Comparison of ENCODE assay signal across 7 cellular contexts in genomic region chr19:18278521-18279265, GRCh38. TPM values are rescaled to one million over a fixed set of nuclear protein-coding genes. Genes with fewer than 3 reads are reported as not detected.
DNase-seq lines count a peak whose midpoint lies in the region; ATAC-seq, FAIRE-seq and TF ChIP-seq lines count a peak whose summit lies in the region.
"Had no signal": no experiment of that assay in that cellular context is flagged by ENCODE, and none has a peak within 500 bp of the region (broad histone marks: within the 10 kb centered on the region; RNA-seq: fewer than 3 reads in every experiment).

No MANE protein-coding gene starts in this region.

- CTCF ChIA-PET in activated CD8-positive, alpha-beta memory T cell treated with anti-CD3 and anti-CD28 coated beads, Interleukin-2, amount 10 ng/mL, durations not matched to agents 7 days and 5 days (lab: Charles Lee): interaction anchor here (0.6 to 10.1 kb wide), 32 partner anchors 9 to 228 kb away, joined by 3 to 399 read pairs (median 7); partner anchors contain the start of genes GDF15, LSM4, MPV17L2 and PGPEP1

- no peak for ATAC-seq in activated CD8-positive, alpha-beta memory T cell treated with anti-CD3 and anti-CD28 coated beads, Interleukin-2, amount 10 ng/mL, durations not matched to agents 7 days and 5 days

- H3K4me1 Mint-ChIP-seq in activated CD8-positive, alpha-beta memory T cell treated with anti-CD3 and anti-CD28 coated beads, Interleukin-2, amount 10 ng/mL, durations not matched to agents 7 days and 5 days: peaks cover 51% of the 10 kb centered on the region

- dilution Hi-C loops in keratinocyte (cut with MboI; ENCODE audit: extremely low pct_ligation_motif_present, low sequenced_read_pairs): no loop called here

- H3K9ac ChIP-seq in keratinocyte (ENCODE audit: control insufficient read depth, extremely low read depth, insufficient read depth, low read length): peak overlapping the region; percentile 92

- H3K9me3 ChIP-seq in keratinocyte (ENCODE audit: control insufficient read depth, low read depth, low read length) (no peaks in the 10 kb centered on the region), uterus (no peaks in the 10 kb centered on the region)

- TF ChIP-seq POLR2A in uterus (IDR thresholded peaks at IDR 0.05): no peak

- H3K4me3 ChIP-seq in keratinocyte (ENCODE audit: control insufficient read depth in 2 of 3, extremely low read depth in 1 of 3, insufficient read depth in 2 of 3, low read depth in 1 of 3, low read length in 3 of 3): peak overlapping the region; percentile 69 to 78 (median 76)
- peak overlapping the region; percentile 65 to 78 for H3K4me3 ChIP-seq in uterus

- peaks cover 9% of the 10 kb centered on the region for H4K20me1 ChIP-seq in keratinocyte (ENCODE audit: control insufficient read depth, extremely low read depth, insufficient read depth, low read length)

- H3K4me1 ChIP-seq in keratinocyte (ENCODE audit: control insufficient read depth, extremely low read depth, insufficient read depth, low read length) (peaks cover 36% of the 10 kb centered on the region), uterus (peaks cover 14 to 26% of the 10 kb centered on the region in 2 donors)

- H3K36me3 ChIP-seq in keratinocyte (ENCODE audit: control insufficient read depth in 2 of 2, extremely low read depth in 1 of 2, insufficient read depth in 2 of 2, low read length in 2 of 2) (peaks cover 1 to 8% of the 10 kb centered on the region in 2 experiments), uterus (no peaks in the 10 kb centered on the region)

- H3K27me3 ChIP-seq in keratinocyte (ENCODE audit: control insufficient read depth, extremely low read depth, insufficient read depth, low read length): no peaks in the 10 kb centered on the region
- H3K27me3 ChIP-seq in uterus: no peaks in the 10 kb centered on the region

- peak overlapping the region; percentile 88 for H3K27ac ChIP-seq in keratinocyte (ENCODE audit: control insufficient read depth, insufficient read depth, low read length)
- H3K27ac ChIP-seq in uterus: peak overlapping the region; percentile 95 to 100

- H2AFZ ChIP-seq in keratinocyte (ENCODE audit: control insufficient read depth, low read length): no peak overlapping the region

- peak; percentile 25 for TF ChIP-seq CTCF in GM20000 (IDR thresholded peaks at IDR 0.05; ENCODE audit: extremely low read depth, missing control alignments)
- peak in 2 of 3 experiments; percentile 39 to 40 for TF ChIP-seq CTCF in keratinocyte (optimal IDR thresholded peaks at IDR 0.05 in 1 of 3, IDR thresholded peaks at IDR 0.05 in 1 of 3, conservative IDR thresholded peaks at IDR 0.05 in 1 of 3; ENCODE audit: extremely low read depth in 1 of 3, insufficient read depth in 2 of 3, low read length in 3 of 3)
- TF ChIP-seq CTCF in uterus (IDR thresholded peaks at IDR 0.05): no peak

- peak overlapping the region; percentile 97 for H3K4me2 ChIP-seq in keratinocyte (ENCODE audit: control insufficient read depth, extremely low read depth, insufficient read depth, low read depth, low read length)

- H3K9me3 Mint-ChIP-seq in activated CD8-positive, alpha-beta memory T cell treated with anti-CD3 and anti-CD28 coated beads, Interleukin-2, amount 10 ng/mL, durations not matched to agents 7 days and 5 days (ENCODE audit: low read depth): no peaks in the 10 kb centered on the region

- FAIRE-seq in keratinocyte (lab: Jason Lieb, UNC): no peak

- H3K79me2 ChIP-seq in keratinocyte (ENCODE audit: control insufficient read depth, insufficient read depth, low read length): peaks cover 23% of the 10 kb centered on the region

- peak overlapping the region; percentile 99 for H3K27ac Mint-ChIP-seq in activated CD8-positive, alpha-beta memory T cell treated with anti-CD3 and anti-CD28 coated beads, Interleukin-2, amount 10 ng/mL, durations not matched to agents 7 days and 5 days

- H3K4me3 Mint-ChIP-seq in activated CD8-positive, alpha-beta memory T cell treated with anti-CD3 and anti-CD28 coated beads, Interleukin-2, amount 10 ng/mL, durations not matched to agents 7 days and 5 days: peak overlapping the region; percentile 87

- H3K36me3 Mint-ChIP-seq in activated CD8-positive, alpha-beta memory T cell treated with anti-CD3 and anti-CD28 coated beads, Interleukin-2, amount 10 ng/mL, durations not matched to agents 7 days and 5 days: peaks cover 35% of the 10 kb centered on the region

- H3K9me1 ChIP-seq in keratinocyte (ENCODE audit: control insufficient read depth, extremely low read depth, insufficient read depth, low read length): peaks cover 2% of the 10 kb centered on the region

- intact Hi-C loops in uterus (cut with DNase I; ENCODE audit: low total_unique reads): loop anchor here (5.0 kb wide), 1 partner anchor 44 kb away; the partner anchor contains the start of gene LSM4

- DNase-seq in GM20000 (ENCODE audit: low spot score) (no peak), keratinocyte (ENCODE audit: low read depth, low spot score) (no peak), uterus (no peak), ecto neural progenitor cell (ENCODE audit: low spot score) (no peak), SW480 (ENCODE audit: low spot score) (no peak)
- peak; percentile 75 for DNase-seq in activated CD8-positive, alpha-beta memory T cell treated with anti-CD3 and anti-CD28 coated beads, Interleukin-2, amount 10 ng/mL, durations not matched to agents 7 days and 5 days

- H3K27me3 Mint-ChIP-seq in activated CD8-positive, alpha-beta memory T cell treated with anti-CD3 and anti-CD28 coated beads, Interleukin-2, amount 10 ng/mL, durations not matched to agents 7 days and 5 days: no peaks in the 10 kb centered on the region

RNA-seq across cellular contexts. Expression of gene JUND, which starts 2.7 kb away (rescaled TPM):
- total RNA-seq in activated CD8-positive, alpha-beta memory T cell treated with anti-CD3 and anti-CD28 coated beads, Interleukin-2, amount 10 ng/mL, durations not matched to agents 7 days and 5 days: 100 to 1,000 TPM; 498 to 501 TPM
- polyA plus RNA-seq in keratinocyte: 17.2 to 36.7 TPM (median 20.7 TPM) in 3 replicates
- polyA plus RNA-seq in keratinocyte (2011; ENCODE audit: low read depth): 36.2 TPM
- polyA plus RNA-seq in keratinocyte (2011; cell fraction: cytosol; rRNA removed): 13.4 and 56.6 TPM in 2 replicates
- polyA plus RNA-seq in keratinocyte (2011; cell fraction: nucleus; rRNA removed): 31.1 and 77.4 TPM in 2 replicates
- 25.3 and 35.2 TPM in 2 replicates for polyA plus RNA-seq in keratinocyte (2012; ENCODE audit: low replicate concordance)
- polyA minus RNA-seq in keratinocyte: 8.8 to 21.5 TPM (median 11.9 TPM) in 3 replicates
- polyA minus RNA-seq in keratinocyte (2011; cell fraction: cytosol; rRNA and poly(A)+ RNA removed): 116 TPM
- 81.8 and 91.2 TPM in 2 replicates for polyA minus RNA-seq in keratinocyte (2011; cell fraction: nucleus; rRNA and poly(A)+ RNA removed)
- total RNA-seq in uterus: 100 to 1,000 TPM; 152 to 386 (median 290) TPM

RNA-seq across cellular contexts. Expression of gene IQCN, which starts 4.4 kb away (rescaled TPM):
- 1 to 10 TPM; 2.2 to 3.1 TPM for total RNA-seq in activated CD8-positive, alpha-beta memory T cell treated with anti-CD3 and anti-CD28 coated beads, Interleukin-2, amount 10 ng/mL, durations not matched to agents 7 days and 5 days
- polyA plus RNA-seq in keratinocyte: 0.02 to 0.06 TPM in 2 of 3 replicates, not detected in the other
- polyA plus RNA-seq in keratinocyte (2011; ENCODE audit: low read depth): not detected
- polyA plus RNA-seq in keratinocyte (2011; cell fraction: cytosol; rRNA removed): not detected in 2 replicates
- 0.69 and 3.8 TPM in 2 replicates for polyA plus RNA-seq in keratinocyte (2011; cell fraction: nucleus; rRNA removed)
- polyA plus RNA-seq in keratinocyte (2012; ENCODE audit: low replicate concordance): 0.02 and 0.34 TPM in 2 replicates
- polyA minus RNA-seq in keratinocyte: 0.26 to 0.46 TPM in 2 of 3 replicates, not detected in the other
- not detected for polyA minus RNA-seq in keratinocyte (2011; cell fraction: cytosol; rRNA and poly(A)+ RNA removed)
- polyA minus RNA-seq in keratinocyte (2011; cell fraction: nucleus; rRNA and poly(A)+ RNA removed): 0.84 and 2.8 TPM in 2 replicates
- 10 to 100 TPM in 1 of 4 donors, 1 to 10 TPM in 3; 1.0 to 41.1 (median 3.0) TPM for total RNA-seq in uterus

RNA-seq across cellular contexts. Expression of gene LSM4, which starts 44.2 kb away (rescaled TPM):
- 100 to 1,000 TPM; 209 to 236 TPM for total RNA-seq in activated CD8-positive, alpha-beta memory T cell treated with anti-CD3 and anti-CD28 coated beads, Interleukin-2, amount 10 ng/mL, durations not matched to agents 7 days and 5 days
- 150 to 170 TPM (median 162 TPM) in 3 replicates for polyA plus RNA-seq in keratinocyte
- polyA plus RNA-seq in keratinocyte (2011; ENCODE audit: low read depth): 50.4 TPM
- 74.7 and 141 TPM in 2 replicates for polyA plus RNA-seq in keratinocyte (2011; cell fraction: cytosol; rRNA removed)
- polyA plus RNA-seq in keratinocyte (2011; cell fraction: nucleus; rRNA removed): 41.7 and 45.2 TPM in 2 replicates
- polyA plus RNA-seq in keratinocyte (2012; ENCODE audit: low replicate concordance): 86.5 and 186 TPM in 2 replicates
- 30.7 to 49.0 TPM (median 33.8 TPM) in 3 replicates for polyA minus RNA-seq in keratinocyte
- polyA minus RNA-seq in keratinocyte (2011; cell fraction: cytosol; rRNA and poly(A)+ RNA removed): 109 TPM
- polyA minus RNA-seq in keratinocyte (2011; cell fraction: nucleus; rRNA and poly(A)+ RNA removed): 16.4 and 21.7 TPM in 2 replicates
- total RNA-seq in uterus: 100 to 1,000 TPM in 1 of 4 donors, 10 to 100 TPM in 2, 1 to 10 TPM in 1; 8.8 to 120 (median 64.2) TPM

RNA-seq across cellular contexts. Expression of gene PDE4C, which starts 52.5 kb away (rescaled TPM):
- total RNA-seq in activated CD8-positive, alpha-beta memory T cell treated with anti-CD3 and anti-CD28 coated beads, Interleukin-2, amount 10 ng/mL, durations not matched to agents 7 days and 5 days: under 1 TPM; 0.14 to 0.23 TPM
- polyA plus RNA-seq in keratinocyte: 0.03 TPM in 1 of 3 replicates, not detected in the others
- polyA plus RNA-seq in keratinocyte (2011; ENCODE audit: low read depth): not detected
- polyA plus RNA-seq in keratinocyte (2011; cell fraction: cytosol; rRNA removed): not detected in 2 replicates
- 0.20 and 0.31 TPM in 2 replicates for polyA plus RNA-seq in keratinocyte (2011; cell fraction: nucleus; rRNA removed)
- not detected in 2 replicates for polyA plus RNA-seq in keratinocyte (2012; ENCODE audit: low replicate concordance)
- polyA minus RNA-seq in keratinocyte: not detected in 3 replicates
- not detected for polyA minus RNA-seq in keratinocyte (2011; cell fraction: cytosol; rRNA and poly(A)+ RNA removed)
- not detected in 2 replicates for polyA minus RNA-seq in keratinocyte (2011; cell fraction: nucleus; rRNA and poly(A)+ RNA removed)
- 1 to 10 TPM in 2 of 4 donors, not detected in 2; 1.7 to 3.3 TPM for total RNA-seq in uterus
- total RNA-seq: activated CD8-positive, alpha-beta memory T cell treated with anti-CD3 and anti-CD28 coated beads for 36 hours had no signal

Comparison
In these comparisons a context has a peak if more than half of its experiments do, and no peak if none do; other contexts are left out.
1. CTCF ChIP-seq: peak in GM20000 (single experiment) and keratinocyte (2 of 3); none in uterus (0 of 4).